ENCODE assay signal across 22 cellular contexts in genomic region chr13:27600712-27601111, GRCh38.
"Had no signal": no experiment of that assay in that cellular context is flagged by ENCODE, and none has a peak within 500 bp of the region (broad histone marks: within the 10 kb centered on the region; RNA-seq: fewer than 3 reads in every experiment).

No MANE protein-coding gene starts in this region.

- H3K27me3 ChIP-seq: adrenal gland, hepatocyte, right lobe of liver, thyroid gland had no signal

- H3K27ac ChIP-seq: adrenal gland, hepatocyte, lower lobe of right lung, parathyroid adenoma, right lobe of liver, thyroid gland had no signal

- H2AFZ ChIP-seq: hepatocyte, parathyroid adenoma had no signal

- H3K9me3 Mint-ChIP-seq: activated B cell treated with CpG ODN at 0.5 μM for 24 hours; activated CD4-positive, alpha-beta memory T cell treated with anti-CD3 and anti-CD28 coated beads for 36 hours; activated T-helper 1 cell treated with anti-CD3 and anti-CD28 coated beads, Interleukin-12 subunit alpha, Interleukin-12 subunit beta, Interleukin-2, Interleukin-4 antibody, amounts not matched to agents 30 ng/mL and 10 ng/mL and 1 ng/mL, durations not matched to agents 14 hours and 24 hours and 36 hours had no signal

- ATAC-seq: activated naive CD4-positive, alpha-beta T cell treated with anti-CD3 and anti-CD28 coated beads, Interleukin-2, amount 50 U/mL, for 72 hours; left colon; naive thymus-derived CD4-positive, alpha-beta T cell had no signal

- H3K27me3 Mint-ChIP-seq: activated B cell treated with CpG ODN at 0.5 μM for 24 hours; activated CD4-positive, alpha-beta memory T cell treated with anti-CD3 and anti-CD28 coated beads for 36 hours; naive thymus-derived CD4-positive, alpha-beta T cell had no signal

- FAIRE-seq: urothelium cell line had no signal

- DNase-seq: activated B cell treated with CpG ODN at 0.5 μM for 24 hours; activated CD4-positive, alpha-beta memory T cell treated with anti-CD3 and anti-CD28 coated beads for 36 hours; activated CD4-positive, alpha-beta T cell treated with anti-CD3 and anti-CD28 coated beads for 4 hours; activated gamma-delta T cell treated with Interleukin-2 at 50 U/mL for 16 hours; activated T-cell treated with anti-CD3 and anti-CD28 coated beads for 4 hours; adrenal gland; dermis blood vessel endothelial cell; effector memory CD4-positive, alpha-beta T cell; foreskin fibroblast; left colon; lower lobe of right lung; naive thymus-derived CD4-positive, alpha-beta T cell; right lobe of liver; stimulated activated CD4-positive, alpha-beta T cell treated with anti-CD3 and anti-CD28 coated beads, Interleukin-4, amount 100 ng/mL, for 4 hours; stimulated activated naive CD4-positive, alpha-beta T cell; thyroid gland had no signal

- H3K36me3 Mint-ChIP-seq: activated CD4-positive, alpha-beta memory T cell treated with anti-CD3 and anti-CD28 coated beads for 36 hours; activated naive CD4-positive, alpha-beta T cell treated with anti-CD3 and anti-CD28 coated beads, Interleukin-2, amount 50 U/mL, for 72 hours had no signal

- H3K9ac ChIP-seq: parathyroid adenoma had no signal

- H3K4me1 ChIP-seq: parathyroid adenoma had no signal

- H3K4me3 ChIP-seq: adrenal gland, hepatocyte, lower lobe of right lung, right lobe of liver, smooth muscle cell, thyroid gland had no signal

- H3K4me3 Mint-ChIP-seq: activated B cell treated with CpG ODN at 0.5 μM for 24 hours; activated CD4-positive, alpha-beta memory T cell treated with anti-CD3 and anti-CD28 coated beads for 36 hours; activated T-helper 1 cell treated with anti-CD3 and anti-CD28 coated beads, Interleukin-12 subunit alpha, Interleukin-12 subunit beta, Interleukin-2, Interleukin-4 antibody, amounts not matched to agents 30 ng/mL and 10 ng/mL and 1 ng/mL, durations not matched to agents 14 hours and 24 hours and 36 hours; naive thymus-derived CD4-positive, alpha-beta T cell had no signal

- H3K4me2 ChIP-seq: hepatocyte, smooth muscle cell had no signal

- H3K36me3 ChIP-seq: adrenal gland, lower lobe of right lung, right lobe of liver, thyroid gland had no signal

- H3K27ac Mint-ChIP-seq: activated B cell treated with CpG ODN at 0.5 μM for 24 hours; activated CD4-positive, alpha-beta memory T cell treated with anti-CD3 and anti-CD28 coated beads for 36 hours; activated naive CD4-positive, alpha-beta T cell treated with anti-CD3 and anti-CD28 coated beads, Interleukin-2, amount 50 U/mL, for 72 hours; activated T-helper 1 cell treated with anti-CD3 and anti-CD28 coated beads, Interleukin-12 subunit alpha, Interleukin-12 subunit beta, Interleukin-2, Interleukin-4 antibody, amounts not matched to agents 30 ng/mL and 10 ng/mL and 1 ng/mL, durations not matched to agents 14 hours and 24 hours and 36 hours; naive thymus-derived CD4-positive, alpha-beta T cell had no signal

- H3K9me3 ChIP-seq: adrenal gland, lower lobe of right lung, right lobe of liver, thyroid gland had no signal
